In genomic region chr12:130463818-130464663, GRCh38 we compare ENCODE assay signal across 19 cellular contexts.
"Had no signal": no experiment of that assay in that cellular context is flagged by ENCODE, and none has a peak within 500 bp of the region (broad histone marks: within the 10 kb centered on the region; RNA-seq: fewer than 3 reads in every experiment).

No MANE protein-coding gene starts in this region.

- ATAC-seq: foreskin keratinocyte; natural killer cell treated with Interleukin-12 subunit alpha and Interleukin-12 subunit beta and Interleukin-15 and Interleukin-18, amount 100 ng/mL, for 72 hours; stimulated activated effector memory CD8-positive, alpha-beta T cell treated with anti-CD3 and anti-CD28 coated beads, Interleukin-12 subunit alpha, Interleukin-12 subunit beta, amount 100 ng/mL, for 72 hours; stimulated activated naive CD8-positive, alpha-beta T cell treated with anti-CD3 and anti-CD28 coated beads, Interleukin-15, Interleukin-2, amounts not matched to agents 100 U/mL and 50 U/mL, for 24 hours had no signal

- DNase-seq: erythroblast; foreskin keratinocyte; immature natural killer cell; left ventricle myocardium inferior; mesenchymal stem cell; midbrain; nucleus accumbens; ovary; small intestine; stimulated activated CD4-positive, alpha-beta T cell treated with anti-CD3 and anti-CD28 coated beads, Interleukin-12 subunit alpha, Interleukin-12 subunit beta, amount 100 ng/mL, for 4 hours; stimulated activated CD4-positive, alpha-beta T cell treated with anti-CD3 and anti-CD28 coated beads, Interleukin-2, amount 100 ng/mL, for 48 hours; stimulated activated CD8-positive, alpha-beta memory T cell treated with anti-CD3 and anti-CD28 coated beads, Interleukin-4, amount 100 ng/mL, for 48 hours; stimulated activated naive CD8-positive, alpha-beta T cell treated with anti-CD3 and anti-CD28 coated beads, Interleukin-15, Interleukin-2, amounts not matched to agents 100 U/mL and 50 U/mL, for 24 hours; thyroid gland had no signal

- H3K27ac Mint-ChIP-seq: dendritic cell treated with granulocyte-macrophage colony-stimulating factor and Interleukin-4, amounts not matched to agents 40 ng/mL and 50 ng/mL, for 4 days; immature natural killer cell; natural killer cell treated with Interleukin-12 subunit alpha and Interleukin-12 subunit beta and Interleukin-15 and Interleukin-18, amount 100 ng/mL, for 72 hours; neural progenitor cell; stimulated activated effector memory CD8-positive, alpha-beta T cell treated with anti-CD3 and anti-CD28 coated beads, Interleukin-12 subunit alpha, Interleukin-12 subunit beta, amount 100 ng/mL, for 72 hours; type B pancreatic cell had no signal

- H3K4me3 Mint-ChIP-seq: dendritic cell treated with granulocyte-macrophage colony-stimulating factor and Interleukin-4, amounts not matched to agents 40 ng/mL and 50 ng/mL, for 4 days; immature natural killer cell; natural killer cell treated with Interleukin-12 subunit alpha and Interleukin-12 subunit beta and Interleukin-15 and Interleukin-18, amount 100 ng/mL, for 72 hours; neural progenitor cell; stimulated activated effector memory CD8-positive, alpha-beta T cell treated with anti-CD3 and anti-CD28 coated beads, Interleukin-12 subunit alpha, Interleukin-12 subunit beta, amount 100 ng/mL, for 72 hours; type B pancreatic cell had no signal

- H3K27me3 Mint-ChIP-seq: dendritic cell treated with granulocyte-macrophage colony-stimulating factor and Interleukin-4, amounts not matched to agents 40 ng/mL and 50 ng/mL, for 4 days; natural killer cell treated with Interleukin-12 subunit alpha and Interleukin-12 subunit beta and Interleukin-15 and Interleukin-18, amount 100 ng/mL, for 72 hours; type B pancreatic cell had no signal

- H3K4me1 Mint-ChIP-seq: immature natural killer cell; stimulated activated effector memory CD8-positive, alpha-beta T cell treated with anti-CD3 and anti-CD28 coated beads, Interleukin-12 subunit alpha, Interleukin-12 subunit beta, amount 100 ng/mL, for 72 hours had no signal

- H3K36me3 Mint-ChIP-seq: immature natural killer cell; natural killer cell treated with Interleukin-12 subunit alpha and Interleukin-12 subunit beta and Interleukin-15 and Interleukin-18, amount 100 ng/mL, for 72 hours; stimulated activated effector memory CD8-positive, alpha-beta T cell treated with anti-CD3 and anti-CD28 coated beads, Interleukin-12 subunit alpha, Interleukin-12 subunit beta, amount 100 ng/mL, for 72 hours had no signal
